In genomic region chrX:1393871-1394615, GRCh38 we compare ENCODE assay signal across 9 cellular contexts. TPM values are rescaled to one million over a fixed set of nuclear protein-coding genes. Genes with fewer than 3 reads are reported as not detected.
DNase-seq lines count a peak whose midpoint lies in the region; ATAC-seq and TF ChIP-seq lines count a peak whose summit lies in the region.
"Had no signal": no experiment of that assay in that cellular context is flagged by ENCODE, and none has a peak within 500 bp of the region (broad histone marks: within the 10 kb centered on the region; RNA-seq: fewer than 3 reads in every experiment).

No MANE protein-coding gene starts in this region.

- in situ Hi-C loops in ACHN (cut with HindIII; ENCODE audit: low pct_ligation_motif_present, low pct_unique_long_range_greater_than_20kb, low sequenced_read_pairs), result no loop called here

- H2AFZ ChIP-seq in hepatocyte, result no peak overlapping the region

- TF ChIP-seq CTCF in hepatocyte (IDR thresholded peaks at IDR 0.05; ENCODE audit: poor library complexity), result no peak

- H3K36me3 ChIP-seq in hepatocyte (replicated peaks; ENCODE audit: insufficient read depth, low read depth) (no peaks in the 10 kb centered on the region), subcutaneous abdominal adipose tissue (ENCODE audit: control insufficient read depth in 5 of 5, insufficient read depth in 5 of 5, low read length in 5 of 5) (peaks cover 0 to 30% (median 16%) of the 10 kb centered on the region in 5 donors)

- no peaks in the 10 kb centered on the region for H3K9me2 ChIP-seq in hepatocyte (replicated peaks; ENCODE audit: insufficient read depth)

- no peak for ATAC-seq in activated CD4-positive, alpha-beta T cell treated with anti-CD3 and anti-CD28 coated beads for 36 hours
- ATAC-seq in activated T-cell treated with anti-CD3 and anti-CD28 coated beads, Interleukin-2, amount 50 U/mL, for 72 hours (replicated peaks in 1 of 2), result no peak

- peak overlapping the region; percentile 87 for H3K4me2 ChIP-seq in hepatocyte

- H3K4me1 Mint-ChIP-seq in activated CD4-positive, alpha-beta T cell treated with anti-CD3 and anti-CD28 coated beads for 36 hours, result peaks cover 42% of the 10 kb centered on the region
- peaks cover 49% of the 10 kb centered on the region for H3K4me1 Mint-ChIP-seq in activated T-cell treated with anti-CD3 and anti-CD28 coated beads, Interleukin-2, amount 50 U/mL, for 72 hours (ENCODE audit: low read depth)

- H4K20me1 ChIP-seq in hepatocyte (ENCODE audit: insufficient read depth, poor library complexity, severe bottlenecking), result peaks cover 24% of the 10 kb centered on the region

- DNase-seq in activated CD4-positive, alpha-beta T cell treated with anti-CD3 and anti-CD28 coated beads for 36 hours, result no peak
- no peak for DNase-seq in activated CD4-positive, alpha-beta T cell treated with anti-CD3 and anti-CD28 coated beads, Interleukin-2, amount 50 U/mL, for 4 hours
- no peak for DNase-seq in activated T-cell treated with anti-CD3 and anti-CD28 coated beads, Interleukin-2, amount 50 U/mL, for 72 hours
- DNase-seq in hepatocyte (ENCODE audit: low spot score), result no peak
- DNase-seq in 8988T, result no peak
- DNase-seq in stimulated activated CD4-positive, alpha-beta T cell treated with anti-CD3 and anti-CD28 coated beads, Interleukin-15, amount 100 ng/mL, for 24 hours, result no peak
- DNase-seq in ACHN, result no peak
- DNase-seq: islet precursor cell had no signal

- CTCF ChIA-PET in activated CD4-positive, alpha-beta T cell treated with anti-CD3 and anti-CD28 coated beads for 36 hours (lab: Charles Lee), result no interaction called here

- peak overlapping the region; percentile 82 for H3K4me3 Mint-ChIP-seq in activated CD4-positive, alpha-beta T cell treated with anti-CD3 and anti-CD28 coated beads for 36 hours
- H3K4me3 Mint-ChIP-seq in activated T-cell treated with anti-CD3 and anti-CD28 coated beads, Interleukin-2, amount 50 U/mL, for 72 hours, result peak overlapping the region; percentile 90 to 96

- intact Hi-C loops in activated CD4-positive, alpha-beta T cell treated with anti-CD3 and anti-CD28 coated beads for 36 hours (cut with DNase I, micrococcal nuclease), result loop anchor here (2.0 to 5.0 kb wide), 5 partner anchors 71 to 1298 kb away; partner anchors contain the start of genes CD99 (in 1 of the 2) and PLCXD1 (in 1 of the 2)

- no peak overlapping the region for H3K4me3 ChIP-seq in hepatocyte
- H3K4me3 ChIP-seq in subcutaneous abdominal adipose tissue (ENCODE audit: low read depth in 1 of 5, low read length in 5 of 5), result peak overlapping the region in 2 of 5 donors; percentile 72 to 86

- H3K27ac Mint-ChIP-seq in activated CD4-positive, alpha-beta T cell treated with anti-CD3 and anti-CD28 coated beads for 36 hours, result peak overlapping the region; percentile 90
- peak overlapping the region; percentile 95 for H3K27ac Mint-ChIP-seq in activated T-cell treated with anti-CD3 and anti-CD28 coated beads, Interleukin-2, amount 50 U/mL, for 72 hours

- peaks cover 40% of the 10 kb centered on the region for H3K79me2 ChIP-seq in hepatocyte

- H3K27ac ChIP-seq in hepatocyte (peak overlapping the region; percentile 98), subcutaneous abdominal adipose tissue (ENCODE audit: low read depth, low read length) (peak overlapping the region; percentile 2)

- H3K4me1 ChIP-seq in hepatocyte (ENCODE audit: insufficient read depth) (peaks cover 15% of the 10 kb centered on the region), subcutaneous abdominal adipose tissue (ENCODE audit: control insufficient read depth in 5 of 5, insufficient read depth in 5 of 5, low read length in 5 of 5) (peaks cover 4 to 48% (median 40%) of the 10 kb centered on the region in 5 donors)

- H3K27me3 Mint-ChIP-seq in activated CD4-positive, alpha-beta T cell treated with anti-CD3 and anti-CD28 coated beads for 36 hours, result no peaks in the 10 kb centered on the region
- H3K27me3 Mint-ChIP-seq in activated T-cell treated with anti-CD3 and anti-CD28 coated beads, Interleukin-2, amount 50 U/mL, for 72 hours (ENCODE audit: low read depth), result no peaks in the 10 kb centered on the region

- peak overlapping the region in 1 of 5 donors; percentile 35 for H3K9ac ChIP-seq in subcutaneous abdominal adipose tissue (ENCODE audit: low read length in 5 of 5)

- H3K27me3 ChIP-seq in hepatocyte (no peaks in the 10 kb centered on the region), subcutaneous abdominal adipose tissue (ENCODE audit: control insufficient read depth in 5 of 5, insufficient read depth in 4 of 5, low read length in 5 of 5) (no peaks in the 10 kb centered on the region)

- H3K36me3 Mint-ChIP-seq in activated CD4-positive, alpha-beta T cell treated with anti-CD3 and anti-CD28 coated beads for 36 hours (ENCODE audit: low read depth), result peaks cover 48% of the 10 kb centered on the region
- H3K36me3 Mint-ChIP-seq in activated T-cell treated with anti-CD3 and anti-CD28 coated beads, Interleukin-2, amount 50 U/mL, for 72 hours (ENCODE audit: insufficient read depth in 2 of 2), result peaks cover 13 to 30% of the 10 kb centered on the region in 2 donors

- H3K9me3 ChIP-seq in hepatocyte (ENCODE audit: low read depth) (no peaks in the 10 kb centered on the region), subcutaneous abdominal adipose tissue (ENCODE audit: control insufficient read depth in 5 of 5, low read length in 5 of 5) (no peaks in the 10 kb centered on the region)

- no peaks in the 10 kb centered on the region for H3K9me3 Mint-ChIP-seq in activated CD4-positive, alpha-beta T cell treated with anti-CD3 and anti-CD28 coated beads for 36 hours (ENCODE audit: low read depth)
- no peaks in the 10 kb centered on the region for H3K9me3 Mint-ChIP-seq in activated T-cell treated with anti-CD3 and anti-CD28 coated beads, Interleukin-2, amount 50 U/mL, for 72 hours

- 82% methylated on average over 11 of the region's 16 CpGs for WGBS in hepatocyte (ENCODE audit: low lambda C conversion rate, missing lambda C conversion rate)

- POLR2A ChIA-PET in activated CD4-positive, alpha-beta T cell treated with anti-CD3 and anti-CD28 coated beads for 36 hours (lab: Charles Lee), result no interaction called here

RNA-seq across cellular contexts. Expression of gene SLC25A6, which starts 2.1 kb away (rescaled TPM):
- total RNA-seq in activated CD4-positive, alpha-beta T cell treated with anti-CD3 and anti-CD28 coated beads for 36 hours, result 100 to 1,000 TPM; 396 to 456 TPM
- 100 to 1,000 TPM; 402 to 411 TPM for total RNA-seq in activated T-cell treated with anti-CD3 and anti-CD28 coated beads, Interleukin-2, amount 50 U/mL, for 72 hours
- total RNA-seq in hepatocyte, result 359 and 449 TPM in 2 replicates
- polyA plus RNA-seq in hepatocyte, result 354 and 364 TPM in 2 replicates

RNA-seq across cellular contexts. Expression of gene IL3RA, which starts 57.5 kb away (rescaled TPM):
- under 1 TPM; 0.37 to 0.63 TPM for total RNA-seq in activated CD4-positive, alpha-beta T cell treated with anti-CD3 and anti-CD28 coated beads for 36 hours
- total RNA-seq in activated T-cell treated with anti-CD3 and anti-CD28 coated beads, Interleukin-2, amount 50 U/mL, for 72 hours, result 1 to 10 TPM; 1.5 to 7.5 TPM
- 0.30 and 1.6 TPM in 2 replicates for total RNA-seq in hepatocyte
- 0.42 and 1.9 TPM in 2 replicates for polyA plus RNA-seq in hepatocyte

RNA-seq across cellular contexts. Expression of gene ASMTL, which starts 58.7 kb away (rescaled TPM):
- total RNA-seq in activated CD4-positive, alpha-beta T cell treated with anti-CD3 and anti-CD28 coated beads for 36 hours, result 10 to 100 TPM; 33.9 to 38.3 TPM
- 100 to 1,000 TPM in 1 of 2 donors, 10 to 100 TPM in 1; 70.4 to 101 TPM for total RNA-seq in activated T-cell treated with anti-CD3 and anti-CD28 coated beads, Interleukin-2, amount 50 U/mL, for 72 hours
- total RNA-seq in hepatocyte, result 10.1 and 15.1 TPM in 2 replicates
- 26.7 and 31.0 TPM in 2 replicates for polyA plus RNA-seq in hepatocyte
